Comparison of ENCODE assay signal across 15 cellular contexts in genomic region chr5:151670074-151670686, GRCh38. TPM values are rescaled to one million over a fixed set of nuclear protein-coding genes. Genes with fewer than 3 reads are reported as not detected.
DNase-seq lines count a peak whose midpoint lies in the region; ATAC-seq and TF ChIP-seq lines count a peak whose summit lies in the region.
"Had no signal": no experiment of that assay in that cellular context is flagged by ENCODE, and none has a peak within 500 bp of the region (broad histone marks: within the 10 kb centered on the region; RNA-seq: fewer than 3 reads in every experiment).

No MANE protein-coding gene starts in this region.

- peak overlapping the region in 1 of 2 donors; percentile 6 for H3K4me3 ChIP-seq in ascending aorta
- no peak overlapping the region for H3K4me3 ChIP-seq in osteoblast (ENCODE audit: insufficient read depth, low read length)
- no peak overlapping the region for H3K4me3 ChIP-seq in upper lobe of left lung
- no peak overlapping the region for H3K4me3 ChIP-seq in endodermal cell (ENCODE audit: low read length)
- no peak overlapping the region for H3K4me3 ChIP-seq in H7 (ENCODE audit: insufficient read depth, low read depth, low read length)

- no peak overlapping the region for H3K27ac Mint-ChIP-seq in endodermal cell
- H3K27ac Mint-ChIP-seq: activated naive CD8-positive, alpha-beta T cell treated with anti-CD3 and anti-CD28 coated beads, Interleukin-2, amount 10 ng/mL, durations not matched to agents 7 days and 5 days; effector memory CD8-positive, alpha-beta T cell; stimulated activated naive CD8-positive, alpha-beta T cell treated with anti-CD3 and anti-CD28 coated beads, Interleukin-15, Interleukin-2, amounts not matched to agents 100 ng/mL and 50 ng/mL, for 24 hours had no signal

- H3K79me2 ChIP-seq in osteoblast (ENCODE audit: insufficient read depth, low read length), result peaks cover 66% of the 10 kb centered on the region

- WGBS in upper lobe of left lung, 2 donors, result 40 to 58% methylated on average over 2 to 4 of the region's 4 CpGs
- WGBS in endodermal cell (ENCODE audit: insufficient coverage in 1 of 2, insufficient read length in 1 of 2), 2 experiments, result 94 to 97% methylated on average over 4 of the region's 4 CpGs

- H3K27me3 ChIP-seq in ascending aorta (no peaks in the 10 kb centered on the region), osteoblast (ENCODE audit: insufficient read depth, low read length) (no peaks in the 10 kb centered on the region), upper lobe of left lung (no peaks in the 10 kb centered on the region), endodermal cell (ENCODE audit: control insufficient read depth, insufficient read depth, low read length, poor library complexity, severe bottlenecking) (no peaks in the 10 kb centered on the region), H7 (ENCODE audit: control insufficient read depth, insufficient read depth, low read length) (no peaks in the 10 kb centered on the region)

- H3K9ac ChIP-seq in endodermal cell (ENCODE audit: extremely low read depth, low read length, poor library complexity, severe bottlenecking), result no peak overlapping the region

- TF ChIP-seq CTCF in ascending aorta (IDR thresholded peaks at IDR 0.05) (no peak), osteoblast (IDR thresholded peaks at IDR 0.05; ENCODE audit: extremely low read depth, low read depth, low read length) (no peak), upper lobe of left lung (IDR thresholded peaks at IDR 0.05) (no peak), endodermal cell (conservative IDR thresholded peaks at IDR 0.05) (no peak)

- no peak overlapping the region for H3K4me2 ChIP-seq in osteoblast (ENCODE audit: insufficient read depth, low read length)

- H3K9me3 ChIP-seq in ascending aorta (no peaks in the 10 kb centered on the region), osteoblast (ENCODE audit: low read depth, low read length) (no peaks in the 10 kb centered on the region), upper lobe of left lung (no peaks in the 10 kb centered on the region), endodermal cell (ENCODE audit: control insufficient read depth, low read length) (no peaks in the 10 kb centered on the region)

- H3K4me1 Mint-ChIP-seq in endodermal cell, result peaks cover 36% of the 10 kb centered on the region
- H3K4me1 Mint-ChIP-seq: activated naive CD8-positive, alpha-beta T cell treated with anti-CD3 and anti-CD28 coated beads, Interleukin-2, amount 10 ng/mL, durations not matched to agents 7 days and 5 days had no signal

- intact Hi-C loops in ascending aorta (cut with DNase I), result loop anchor here (2.0 to 10.0 kb wide), 3 partner anchors 15 to 1535 kb away; no protein-coding TSS in a partner anchor
- intact Hi-C loops in left cardiac atrium (cut with DNase I), result no loop called here

- H3K36me3 ChIP-seq in ascending aorta (peaks cover 85 to 95% of the 10 kb centered on the region in 2 donors), osteoblast (ENCODE audit: insufficient read depth, low read length) (peaks cover 99% of the 10 kb centered on the region), upper lobe of left lung (peaks cover 22 to 100% (median 46%) of the 10 kb centered on the region in 4 donors), endodermal cell (ENCODE audit: control insufficient read depth, insufficient read depth, low read length) (peaks cover 92% of the 10 kb centered on the region), H7 (replicated peaks; ENCODE audit: control insufficient read depth, insufficient read depth, low read length) (peaks cover 57% of the 10 kb centered on the region)

- no peaks in the 10 kb centered on the region for H3K9me3 Mint-ChIP-seq in endodermal cell
- H3K9me3 Mint-ChIP-seq: activated naive CD8-positive, alpha-beta T cell treated with anti-CD3 and anti-CD28 coated beads, Interleukin-2, amount 10 ng/mL, durations not matched to agents 7 days and 5 days; effector memory CD8-positive, alpha-beta T cell; stimulated activated naive CD8-positive, alpha-beta T cell treated with anti-CD3 and anti-CD28 coated beads, Interleukin-15, Interleukin-2, amounts not matched to agents 100 ng/mL and 50 ng/mL, for 24 hours had no signal

- peak overlapping the region; percentile 93 to 98 for H3K27ac ChIP-seq in ascending aorta
- H3K27ac ChIP-seq in osteoblast (ENCODE audit: low read depth, low read length), result peak overlapping the region; percentile 84
- H3K27ac ChIP-seq in upper lobe of left lung, result peak overlapping the region; percentile 83 to 91 (median 86)
- H3K27ac ChIP-seq in endodermal cell (ENCODE audit: low read depth, low read length), result no peak overlapping the region

- no peak for TF ChIP-seq EP300 in upper lobe of left lung (IDR thresholded peaks at IDR 0.05)

- no peak for TF ChIP-seq POLR2A in upper lobe of left lung (IDR thresholded peaks at IDR 0.05)

- peaks cover 82% of the 10 kb centered on the region for H3K36me3 Mint-ChIP-seq in endodermal cell (ENCODE audit: low read depth)
- H3K36me3 Mint-ChIP-seq: activated naive CD8-positive, alpha-beta T cell treated with anti-CD3 and anti-CD28 coated beads, Interleukin-2, amount 10 ng/mL, durations not matched to agents 7 days and 5 days had no signal

- H3K4me1 ChIP-seq in ascending aorta, result peaks cover 67 to 98% of the 10 kb centered on the region in 2 donors
- H3K4me1 ChIP-seq in osteoblast (ENCODE audit: insufficient read depth, low read length), result peaks cover 78% of the 10 kb centered on the region
- H3K4me1 ChIP-seq in upper lobe of left lung, result peaks cover 67 to 94% (median 86%) of the 10 kb centered on the region in 4 donors
- peaks cover 36% of the 10 kb centered on the region for H3K4me1 ChIP-seq in endodermal cell (ENCODE audit: control insufficient read depth, insufficient read depth, low read length)

- H4K20me1 ChIP-seq in osteoblast (ENCODE audit: insufficient read depth, low read length), result peaks cover 89% of the 10 kb centered on the region

- H3K27me3 Mint-ChIP-seq in endodermal cell (ENCODE audit: insufficient read depth), result no peaks in the 10 kb centered on the region
- H3K27me3 Mint-ChIP-seq: stimulated activated naive CD8-positive, alpha-beta T cell treated with anti-CD3 and anti-CD28 coated beads, Interleukin-15, Interleukin-2, amounts not matched to agents 100 ng/mL and 50 ng/mL, for 24 hours had no signal

- no peak overlapping the region for H2AFZ ChIP-seq in osteoblast (ENCODE audit: low read length)

- no peak overlapping the region for H3K4me3 Mint-ChIP-seq in endodermal cell
- H3K4me3 Mint-ChIP-seq: activated naive CD8-positive, alpha-beta T cell treated with anti-CD3 and anti-CD28 coated beads, Interleukin-2, amount 10 ng/mL, durations not matched to agents 7 days and 5 days; effector memory CD8-positive, alpha-beta T cell; stimulated activated naive CD8-positive, alpha-beta T cell treated with anti-CD3 and anti-CD28 coated beads, Interleukin-15, Interleukin-2, amounts not matched to agents 100 ng/mL and 50 ng/mL, for 24 hours had no signal

- DNase-seq in ascending aorta (ENCODE audit: low spot score in 2 of 2) (no peak), left cardiac atrium (no peak), osteoblast (ENCODE audit: insufficient read length, low spot score, missing footprints) (no peak), upper lobe of left lung (no peak), endodermal cell (no peak), H7 (no peak)
- DNase-seq: activated naive CD8-positive, alpha-beta T cell treated with anti-CD3 and anti-CD28 coated beads, Interleukin-2, amount 10 ng/mL, durations not matched to agents 7 days and 5 days; effector memory CD8-positive, alpha-beta T cell; NCI-H1092 treated with DMSO at 0.1 percent for 48 hours; NCI-H510A; RPMI8226; stimulated activated CD4-positive, alpha-beta T cell treated with anti-CD3 and anti-CD28 coated beads, Interleukin-2, amount 100 ng/mL, for 48 hours had no signal

- ATAC-seq in left cardiac atrium (peak; percentile 12 to 31), upper lobe of left lung (ENCODE audit: low FRiP score in 2 of 2) (no peak), HG03196 (IDR thresholded peaks at IDR 0.05; ENCODE audit: unreplicated experiment) (no peak), GM21360 (IDR thresholded peaks at IDR 0.05; ENCODE audit: unreplicated experiment) (no peak)
- ATAC-seq: effector memory CD8-positive, alpha-beta T cell had no signal

RNA-seq across cellular contexts. Expression of gene SPARC, which starts 16.5 kb away (rescaled TPM):
- 935 TPM for total RNA-seq in ascending aorta
- total RNA-seq in left cardiac atrium, result 1,000 to 10,000 TPM in 1 of 2 donors, 100 to 1,000 TPM in 1; 807 to 1,125 TPM
- 4,046 and 4,600 TPM in 2 replicates for total RNA-seq in osteoblast
- total RNA-seq in upper lobe of left lung, result 1,000 to 10,000 TPM in 1 of 6 donors, 100 to 1,000 TPM in 5; 234 to 1,553 (median 581) TPM
- 100 to 1,000 TPM; 523 to 643 TPM for total RNA-seq in endodermal cell
- polyA plus RNA-seq in endodermal cell (2013, experiment 1 of 2), result 610 TPM
- 610 TPM for polyA plus RNA-seq in endodermal cell (2013, experiment 2 of 2)
- 419 and 483 TPM in 2 replicates for total RNA-seq in H7 (2014; rRNA removed; shearing (Covaris generic))

Comparison
In these comparisons a context has a peak if more than half of its experiments do, and no peak if none do; other contexts are left out.
1. ATAC-seq: peak in left cardiac atrium (2 of 2); none in upper lobe of left lung (0 of 2), HG03196 (single experiment) and GM21360 (single experiment).